28 cellular contexts compared by ENCODE assay signal in the genomic region with DNA sequence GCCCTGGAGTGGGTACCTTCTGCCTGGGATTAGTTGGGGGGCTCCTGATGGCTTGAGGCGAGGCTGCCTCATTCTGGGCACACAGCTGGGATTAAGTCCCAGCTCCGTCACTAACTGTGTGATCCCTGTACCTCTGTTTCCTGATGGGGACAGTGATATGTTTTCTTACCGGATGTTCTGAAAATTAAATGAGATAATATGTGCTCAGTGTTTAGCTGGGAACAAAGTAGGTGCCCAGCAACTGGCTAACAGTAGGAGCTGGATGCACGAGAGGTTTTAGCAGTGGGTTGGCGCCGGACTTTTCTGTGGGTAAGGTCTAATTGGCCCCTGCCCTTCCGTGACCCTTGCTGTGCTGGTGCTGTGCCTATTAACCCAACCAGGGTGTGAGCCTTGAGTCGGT.
"Had no signal": no experiment of that assay in that cellular context is flagged by ENCODE, and none has a peak within 500 bp of the region (broad histone marks: within the 10 kb centered on the region; RNA-seq: fewer than 3 reads in every experiment).

No MANE protein-coding gene starts in this region.

- H3K4me1 ChIP-seq: stomach, suprapubic skin, testis, thyroid gland, tibial artery, transverse colon, upper lobe of left lung, upper lobe of right lung, uterus, vagina had no signal

- H3K27me3 Mint-ChIP-seq: stimulated activated naive CD8-positive, alpha-beta T cell treated with anti-CD3 and anti-CD28 coated beads, Interleukin-15, amount 100 ng/mL, for 72 hours; stimulated activated naive CD8-positive, alpha-beta T cell treated with anti-CD3 and anti-CD28 coated beads, Interleukin-15, Interleukin-2, amounts not matched to agents 100 ng/mL and 50 ng/mL, for 24 hours had no signal

- H3K9me3 ChIP-seq: stomach, suprapubic skin, testis, thoracic aorta, thyroid gland, tibial artery, tibial nerve, transverse colon, upper lobe of left lung, upper lobe of right lung, uterus, vagina had no signal

- H3K27ac Mint-ChIP-seq: stimulated activated effector memory CD8-positive, alpha-beta T cell treated with anti-CD3 and anti-CD28 coated beads, Interleukin-12 subunit alpha, Interleukin-12 subunit beta, amount 100 ng/mL, for 72 hours; stimulated activated memory B cell treated with anti-CD40 and anti-IgM and Interleukin-4, amounts not matched to agents 10 μg/mL and 1 μg/mL and 100 μg/mL, for 72 hours; stimulated activated naive B cell treated with anti-CD40 and anti-IgM and Interleukin-4, amounts not matched to agents 10 μg/mL and 1 μg/mL and 100 μg/mL, for 72 hours; stimulated activated naive CD8-positive, alpha-beta T cell treated with anti-CD3 and anti-CD28 coated beads, Interleukin-15, amount 100 ng/mL, for 72 hours; stimulated activated naive CD8-positive, alpha-beta T cell treated with anti-CD3 and anti-CD28 coated beads, Interleukin-15, Interleukin-2, amounts not matched to agents 100 ng/mL and 50 ng/mL, for 24 hours; type B pancreatic cell had no signal

- H3K9me3 Mint-ChIP-seq: stimulated activated effector memory CD8-positive, alpha-beta T cell treated with anti-CD3 and anti-CD28 coated beads, Interleukin-12 subunit alpha, Interleukin-12 subunit beta, amount 100 ng/mL, for 72 hours; stimulated activated memory B cell treated with anti-CD40 and anti-IgM and Interleukin-4, amounts not matched to agents 10 μg/mL and 1 μg/mL and 100 μg/mL, for 72 hours; stimulated activated naive B cell treated with anti-CD40 and anti-IgM and Interleukin-4, amounts not matched to agents 10 μg/mL and 1 μg/mL and 100 μg/mL, for 72 hours; stimulated activated naive CD8-positive, alpha-beta T cell treated with anti-CD3 and anti-CD28 coated beads, Interleukin-15, amount 100 ng/mL, for 72 hours; stimulated activated naive CD8-positive, alpha-beta T cell treated with anti-CD3 and anti-CD28 coated beads, Interleukin-15, Interleukin-2, amounts not matched to agents 100 ng/mL and 50 ng/mL, for 24 hours; type B pancreatic cell had no signal

- H3K4me3 ChIP-seq: stomach, suprapubic skin, testis, thoracic aorta, thyroid gland, tibial artery, tibial nerve, transverse colon, upper lobe of left lung, upper lobe of right lung, uterus, vagina had no signal

- H3K36me3 ChIP-seq: stomach, suprapubic skin, thoracic aorta, thyroid gland, tibial artery, tibial nerve, transverse colon, upper lobe of left lung, upper lobe of right lung, uterus, vagina had no signal

- DNase-seq: stimulated activated CD4-positive, alpha-beta T cell treated with anti-CD3 and anti-CD28 coated beads, Interleukin-2, amount 100 ng/mL, for 48 hours; stimulated activated CD4-positive, alpha-beta T cell treated with anti-CD3 and anti-CD28 coated beads, Interleukin-4, amount 100 ng/mL, for 1 hour; stimulated activated CD4-positive, alpha-beta T cell treated with anti-CD3 and anti-CD28 coated beads, Interleukin-4, amount 100 ng/mL, for 24 hours; stimulated activated CD4-positive, alpha-beta T cell treated with anti-CD3 and anti-CD28 coated beads, Interleukin-4, amount 100 ng/mL, for 4 hours; stimulated activated CD8-positive, alpha-beta memory T cell treated with anti-CD3 and anti-CD28 coated beads, Interleukin-4, amount 100 ng/mL, for 48 hours; stimulated activated naive B cell treated with anti-CD40 and anti-IgM and Interleukin-4, amounts not matched to agents 10 μg/mL and 1 μg/mL and 100 μg/mL, for 72 hours; stimulated activated naive CD4-positive, alpha-beta T cell; stimulated activated naive CD4-positive, alpha-beta T cell treated with Interleukin-2 at 50 U/mL for 16 hours; stimulated activated naive CD8-positive, alpha-beta T cell treated with anti-CD3 and anti-CD28 coated beads, Interleukin-15, amount 100 ng/mL, for 72 hours; stimulated activated naive CD8-positive, alpha-beta T cell treated with anti-CD3 and anti-CD28 coated beads, Interleukin-15, Interleukin-2, amounts not matched to agents 100 U/mL and 50 U/mL, for 24 hours; stomach; substantia nigra; testis; thyroid gland; tibial artery; transverse colon; trophoblast cell; upper lobe of left lung; upper lobe of right lung; uterus had no signal

- H3K4me3 Mint-ChIP-seq: stimulated activated effector memory CD8-positive, alpha-beta T cell treated with anti-CD3 and anti-CD28 coated beads, Interleukin-12 subunit alpha, Interleukin-12 subunit beta, amount 100 ng/mL, for 72 hours; stimulated activated memory B cell treated with anti-CD40 and anti-IgM and Interleukin-4, amounts not matched to agents 10 μg/mL and 1 μg/mL and 100 μg/mL, for 72 hours; stimulated activated naive B cell treated with anti-CD40 and anti-IgM and Interleukin-4, amounts not matched to agents 10 μg/mL and 1 μg/mL and 100 μg/mL, for 72 hours; stimulated activated naive CD8-positive, alpha-beta T cell treated with anti-CD3 and anti-CD28 coated beads, Interleukin-15, amount 100 ng/mL, for 72 hours; stimulated activated naive CD8-positive, alpha-beta T cell treated with anti-CD3 and anti-CD28 coated beads, Interleukin-15, Interleukin-2, amounts not matched to agents 100 ng/mL and 50 ng/mL, for 24 hours; type B pancreatic cell had no signal

- H3K27ac ChIP-seq: stomach, suprapubic skin, testis, thoracic aorta, thyroid gland, tibial artery, tibial nerve, transverse colon, upper lobe of left lung, upper lobe of right lung, uterus, vagina had no signal

- H3K4me1 Mint-ChIP-seq: stimulated activated effector memory CD8-positive, alpha-beta T cell treated with anti-CD3 and anti-CD28 coated beads, Interleukin-12 subunit alpha, Interleukin-12 subunit beta, amount 100 ng/mL, for 72 hours; stimulated activated naive CD8-positive, alpha-beta T cell treated with anti-CD3 and anti-CD28 coated beads, Interleukin-15, amount 100 ng/mL, for 72 hours had no signal

- H3K36me3 Mint-ChIP-seq: stimulated activated effector memory CD8-positive, alpha-beta T cell treated with anti-CD3 and anti-CD28 coated beads, Interleukin-12 subunit alpha, Interleukin-12 subunit beta, amount 100 ng/mL, for 72 hours; stimulated activated memory B cell treated with anti-CD40 and anti-IgM and Interleukin-4, amounts not matched to agents 10 μg/mL and 1 μg/mL and 100 μg/mL, for 72 hours; stimulated activated naive B cell treated with anti-CD40 and anti-IgM and Interleukin-4, amounts not matched to agents 10 μg/mL and 1 μg/mL and 100 μg/mL, for 72 hours; type B pancreatic cell had no signal
